In the genomic region with DNA sequence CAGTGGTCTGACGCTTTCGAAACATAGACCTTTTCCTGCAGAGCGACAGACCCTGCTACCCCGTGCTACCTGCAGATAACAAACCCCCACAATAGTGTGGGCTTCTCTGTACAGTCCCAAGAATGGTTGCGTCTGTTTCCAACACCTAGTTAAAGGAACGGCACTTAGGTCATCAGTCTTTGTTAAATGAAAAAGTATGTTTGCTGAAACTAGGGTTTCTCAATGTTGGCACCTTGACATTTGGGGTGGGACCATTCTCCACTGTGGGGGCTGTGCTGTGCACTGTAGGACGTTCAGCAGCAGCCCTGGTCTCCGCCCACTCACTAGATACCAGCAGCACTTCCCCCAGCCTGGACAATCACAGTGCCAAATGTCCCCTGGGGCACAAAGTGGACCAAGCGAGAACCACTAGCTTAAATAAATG, we compare ENCODE assay signal across 15 cellular contexts. TPM values are rescaled to one million over a fixed set of nuclear protein-coding genes. Genes with fewer than 3 reads are reported as not detected.
"Had no signal": no experiment of that assay in that cellular context is flagged by ENCODE, and none has a peak within 500 bp of the region (broad histone marks: within the 10 kb centered on the region; RNA-seq: fewer than 3 reads in every experiment).

No MANE protein-coding gene starts in this region.

- ATAC-seq: body of pancreas, left colon, WTC11 had no signal

- H3K4me1 ChIP-seq: adrenal gland, body of pancreas had no signal

- H3K9me3 ChIP-seq: adrenal gland, body of pancreas, ovary, vagina had no signal

- H3K27ac ChIP-seq: adrenal gland, body of pancreas, ovary, vagina had no signal

- H3K27me3 ChIP-seq: adrenal gland, body of pancreas, ovary, vagina had no signal

- DNase-seq: activated CD4-positive, alpha-beta T cell treated with anti-CD3 and anti-CD28 coated beads, Interleukin-2, amount 10 ng/mL, durations not matched to agents 24 days and 14 days; activated naive CD4-positive, alpha-beta T cell treated with anti-CD3 and anti-CD28 coated beads, Interleukin-2, amount 10 ng/mL, durations not matched to agents 7 days and 5 days; body of pancreas; glutamatergic neuron; left colon; mesendoderm; nephron progenitor cell; ovary; stimulated activated CD4-positive, alpha-beta T cell treated with anti-CD3 and anti-CD28 coated beads, Interleukin-15, amount 100 ng/mL, for 24 hours; stimulated activated CD4-positive, alpha-beta T cell treated with anti-CD3 and anti-CD28 coated beads, Interleukin-4, amount 100 ng/mL, for 24 hours had no signal

- H3K36me3 ChIP-seq: adrenal gland, ovary, vagina had no signal

- H3K4me3 ChIP-seq: adrenal gland, body of pancreas, ovary, vagina had no signal

RNA-seq across cellular contexts. Expression of a gene that starts 13.7 kb away (rescaled TPM):
- total RNA-seq: activated CD4-positive, alpha-beta T cell treated with anti-CD3 and anti-CD28 coated beads, Interleukin-2, amount 10 ng/mL, durations not matched to agents 24 days and 14 days; adrenal gland; body of pancreas; epithelial cell of proximal tubule; fibroblast of villous mesenchyme; left colon; ovary; vagina; WTC11 had no signal
